In genomic region chr17:58918879-58919278, GRCh38 we compare ENCODE assay signal across 28 cellular contexts.
"Had no signal": no experiment of that assay in that cellular context is flagged by ENCODE, and none has a peak within 500 bp of the region (broad histone marks: within the 10 kb centered on the region; RNA-seq: fewer than 3 reads in every experiment).

No MANE protein-coding gene starts in this region.

- H3K36me3 ChIP-seq: brain microvascular endothelial cell, gastrocnemius medialis, heart left ventricle had no signal

- H3K27me3 ChIP-seq: brain microvascular endothelial cell, dorsolateral prefrontal cortex, gastrocnemius medialis had no signal

- H3K27me3 Mint-ChIP-seq: central memory CD8-positive, alpha-beta T cell had no signal

- H3K4me3 ChIP-seq: coronary artery, dorsolateral prefrontal cortex, gastrocnemius medialis, heart left ventricle had no signal

- DNase-seq: activated CD4-positive, alpha-beta memory T cell treated with anti-CD3 and anti-CD28 coated beads for 36 hours; activated CD4-positive, alpha-beta T cell treated with anti-CD3 and anti-CD28 coated beads for 36 hours; activated CD4-positive, alpha-beta T cell treated with anti-CD3 and anti-CD28 coated beads, Interleukin-2, amount 10 ng/mL, durations not matched to agents 24 days and 14 days; activated CD4-positive, CD25-positive, alpha-beta regulatory T cell; activated CD4-positive, CD25-positive, alpha-beta regulatory T cell treated with anti-CD3 and anti-CD28 coated beads, Interleukin-2, amount 50 U/mL, for 72 hours; activated CD8-positive, alpha-beta memory T cell treated with anti-CD3 and anti-CD28 coated beads, Interleukin-2, amount 50 U/mL, for 48 hours; activated gamma-delta T cell treated with Interleukin-2 at 50 U/mL for 16 hours; activated naive CD4-positive, alpha-beta T cell treated with anti-CD3 and anti-CD28 coated beads, Interleukin-2, amount 50 U/mL, for 16 hours; activated naive CD4-positive, alpha-beta T cell treated with Interleukin-2 at 50 U/mL for 16 hours; activated T-cell treated with anti-CD3 and anti-CD28 coated beads for 4 hours; activated T-cell treated with anti-CD3 and anti-CD28 coated beads, Interleukin-2, amount 50 U/mL, for 24 hours; activated T-cell treated with anti-CD3 and anti-CD28 coated beads, Interleukin-2, amount 50 U/mL, for 72 hours; amniotic stem cell; anterior cingulate cortex; brain microvascular endothelial cell; dorsolateral prefrontal cortex; effector memory CD4-positive, alpha-beta T cell; endodermal cell; foreskin keratinocyte; gastrocnemius medialis; glutamatergic neuron; heart left ventricle; T-helper 2 cell had no signal

- H3K9me3 ChIP-seq: gastrocnemius medialis, heart left ventricle had no signal

- H3K9me3 Mint-ChIP-seq: activated CD4-positive, alpha-beta memory T cell treated with anti-CD3 and anti-CD28 coated beads for 36 hours; activated CD4-positive, alpha-beta T cell treated with anti-CD3 and anti-CD28 coated beads, Interleukin-2, amount 10 ng/mL, durations not matched to agents 24 days and 14 days; activated T-cell treated with anti-CD3 and anti-CD28 coated beads, Interleukin-2, amount 50 U/mL, for 24 hours; activated T-cell treated with anti-CD3 and anti-CD28 coated beads, Interleukin-2, amount 50 U/mL, for 72 hours; central memory CD8-positive, alpha-beta T cell; dendritic cell treated with granulocyte-macrophage colony-stimulating factor and Interleukin-4, amounts not matched to agents 40 ng/mL and 50 ng/mL, for 4 days; endodermal cell had no signal

- H3K27ac ChIP-seq: brain microvascular endothelial cell, coronary artery, dorsolateral prefrontal cortex, foreskin keratinocyte, gastrocnemius medialis, heart left ventricle had no signal

- H3K4me1 Mint-ChIP-seq: central memory CD8-positive, alpha-beta T cell had no signal

- ATAC-seq: activated CD4-positive, alpha-beta T cell treated with anti-CD3 and anti-CD28 coated beads for 36 hours; activated T-cell treated with anti-CD3 and anti-CD28 coated beads, Interleukin-2, amount 50 U/mL, for 72 hours; esophagus mucosa; foreskin keratinocyte; gastrocnemius medialis; heart left ventricle had no signal

- H3K4me3 Mint-ChIP-seq: activated CD4-positive, alpha-beta memory T cell treated with anti-CD3 and anti-CD28 coated beads for 36 hours; activated CD4-positive, alpha-beta T cell treated with anti-CD3 and anti-CD28 coated beads for 36 hours; activated CD4-positive, alpha-beta T cell treated with anti-CD3 and anti-CD28 coated beads, Interleukin-2, amount 10 ng/mL, durations not matched to agents 24 days and 14 days; activated naive CD8-positive, alpha-beta T cell; activated T-cell treated with anti-CD3 and anti-CD28 coated beads, Interleukin-2, amount 50 U/mL, for 24 hours; activated T-cell treated with anti-CD3 and anti-CD28 coated beads, Interleukin-2, amount 50 U/mL, for 72 hours; central memory CD8-positive, alpha-beta T cell; dendritic cell treated with granulocyte-macrophage colony-stimulating factor and Interleukin-4, amounts not matched to agents 40 ng/mL and 50 ng/mL, for 4 days; endodermal cell had no signal

- H3K36me3 Mint-ChIP-seq: activated CD4-positive, alpha-beta memory T cell treated with anti-CD3 and anti-CD28 coated beads for 36 hours; activated naive CD8-positive, alpha-beta T cell had no signal

- H3K27ac Mint-ChIP-seq: activated CD4-positive, alpha-beta memory T cell treated with anti-CD3 and anti-CD28 coated beads for 36 hours; activated CD4-positive, alpha-beta T cell treated with anti-CD3 and anti-CD28 coated beads for 36 hours; activated CD4-positive, alpha-beta T cell treated with anti-CD3 and anti-CD28 coated beads, Interleukin-2, amount 10 ng/mL, durations not matched to agents 24 days and 14 days; activated naive CD8-positive, alpha-beta T cell; activated T-cell treated with anti-CD3 and anti-CD28 coated beads, Interleukin-2, amount 50 U/mL, for 24 hours; activated T-cell treated with anti-CD3 and anti-CD28 coated beads, Interleukin-2, amount 50 U/mL, for 72 hours; dendritic cell treated with granulocyte-macrophage colony-stimulating factor and Interleukin-4, amounts not matched to agents 40 ng/mL and 50 ng/mL, for 4 days; endodermal cell had no signal

- H3K4me1 ChIP-seq: foreskin keratinocyte, gastrocnemius medialis, heart left ventricle had no signal
